Comparison of ENCODE assay signal across 1 cellular context in the genomic region with DNA sequence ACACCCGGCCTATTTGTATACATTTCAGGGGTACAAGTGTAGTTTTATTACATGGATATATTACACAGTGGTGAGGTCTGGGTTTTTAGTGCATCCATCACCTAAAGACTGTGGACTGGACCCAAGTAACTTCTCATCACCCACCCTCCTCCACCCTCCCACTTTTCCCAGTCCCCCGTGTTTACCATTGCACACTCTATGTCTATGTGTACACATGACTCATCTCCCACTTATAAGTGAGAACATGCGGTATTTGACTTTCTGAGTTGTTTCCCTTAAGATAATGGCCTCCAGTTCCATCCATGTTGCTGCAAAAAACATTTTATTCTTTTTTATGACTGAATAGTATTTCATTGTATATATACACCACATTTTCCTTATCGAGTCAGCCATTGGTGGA.
TF ChIP-seq lines count a peak whose summit lies in the region.

No MANE protein-coding gene starts in this region.

TF ChIP-seq in HepG2, 621 proteins besides CTCF, POLR2A, EP300 and RAD21 (continued from another document):
- TF ChIP-seq FOXP1 (IDR thresholded peaks at IDR 0.05) (no peak), FOXP1 (CRISPR knock-in tag; IDR thresholded peaks at IDR 0.05) (0 out of 2 replicates have a peak, but pooled peaks have one; percentile 8), FOXK1 (CRISPR knock-in tag; IDR thresholded peaks at IDR 0.05; ENCODE audit: borderline replicate concordance, low read depth) (peak; percentile 37; the same call in 1 of the 2 replicates), GZF1 (CRISPR knock-in tag; IDR thresholded peaks at IDR 0.05) (no peak), ZNF10 (CRISPR knock-in tag; IDR thresholded peaks at IDR 0.05; ENCODE audit: borderline replicate concordance, low read depth) (no peak), FOXA3 (CRISPR knock-in tag; IDR thresholded peaks at IDR 0.05) (peak; percentile 69), ZNF160 (CRISPR knock-in tag; IDR thresholded peaks at IDR 0.05) (no peak), NCOA1 (CRISPR knock-in tag; IDR thresholded peaks at IDR 0.05) (no peak), ZNF569 (CRISPR knock-in tag; IDR thresholded peaks at IDR 0.05; ENCODE audit: borderline replicate concordance) (no peak), SMAD3 (CRISPR knock-in tag; IDR thresholded peaks at IDR 0.05) (no peak), WIZ (CRISPR knock-in tag; IDR thresholded peaks at IDR 0.05) (no peak)
- TF ChIP-seq, protein P1, sequence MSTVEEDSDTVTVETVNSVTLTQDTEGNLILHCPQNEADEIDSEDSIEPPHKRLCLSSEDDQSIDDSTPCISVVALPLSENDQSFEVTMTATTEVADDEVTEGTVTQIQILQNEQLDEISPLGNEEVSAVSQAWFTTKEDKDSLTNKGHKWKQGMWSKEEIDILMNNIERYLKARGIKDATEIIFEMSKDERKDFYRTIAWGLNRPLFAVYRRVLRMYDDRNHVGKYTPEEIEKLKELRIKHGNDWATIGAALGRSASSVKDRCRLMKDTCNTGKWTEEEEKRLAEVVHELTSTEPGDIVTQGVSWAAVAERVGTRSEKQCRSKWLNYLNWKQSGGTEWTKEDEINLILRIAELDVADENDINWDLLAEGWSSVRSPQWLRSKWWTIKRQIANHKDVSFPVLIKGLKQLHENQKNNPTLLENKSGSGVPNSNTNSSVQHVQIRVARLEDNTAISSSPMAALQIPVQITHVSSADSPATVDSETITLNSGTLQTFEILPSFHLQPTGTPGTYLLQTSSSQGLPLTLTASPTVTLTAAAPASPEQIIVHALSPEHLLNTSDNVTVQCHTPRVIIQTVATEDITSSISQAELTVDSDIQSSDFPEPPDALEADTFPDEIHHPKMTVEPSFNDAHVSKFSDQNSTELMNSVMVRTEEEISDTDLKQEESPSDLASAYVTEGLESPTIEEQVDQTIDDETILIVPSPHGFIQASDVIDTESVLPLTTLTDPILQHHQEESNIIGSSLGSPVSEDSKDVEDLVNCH (CRISPR knock-in tag; IDR thresholded peaks at IDR 0.05): no peak
- TF ChIP-seq, protein P2, sequence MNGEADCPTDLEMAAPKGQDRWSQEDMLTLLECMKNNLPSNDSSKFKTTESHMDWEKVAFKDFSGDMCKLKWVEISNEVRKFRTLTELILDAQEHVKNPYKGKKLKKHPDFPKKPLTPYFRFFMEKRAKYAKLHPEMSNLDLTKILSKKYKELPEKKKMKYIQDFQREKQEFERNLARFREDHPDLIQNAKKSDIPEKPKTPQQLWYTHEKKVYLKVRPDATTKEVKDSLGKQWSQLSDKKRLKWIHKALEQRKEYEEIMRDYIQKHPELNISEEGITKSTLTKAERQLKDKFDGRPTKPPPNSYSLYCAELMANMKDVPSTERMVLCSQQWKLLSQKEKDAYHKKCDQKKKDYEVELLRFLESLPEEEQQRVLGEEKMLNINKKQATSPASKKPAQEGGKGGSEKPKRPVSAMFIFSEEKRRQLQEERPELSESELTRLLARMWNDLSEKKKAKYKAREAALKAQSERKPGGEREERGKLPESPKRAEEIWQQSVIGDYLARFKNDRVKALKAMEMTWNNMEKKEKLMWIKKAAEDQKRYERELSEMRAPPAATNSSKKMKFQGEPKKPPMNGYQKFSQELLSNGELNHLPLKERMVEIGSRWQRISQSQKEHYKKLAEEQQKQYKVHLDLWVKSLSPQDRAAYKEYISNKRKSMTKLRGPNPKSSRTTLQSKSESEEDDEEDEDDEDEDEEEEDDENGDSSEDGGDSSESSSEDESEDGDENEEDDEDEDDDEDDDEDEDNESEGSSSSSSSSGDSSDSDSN (CRISPR knock-in tag; IDR thresholded peaks at IDR 0.05): no peak
- TF ChIP-seq, protein P3, sequence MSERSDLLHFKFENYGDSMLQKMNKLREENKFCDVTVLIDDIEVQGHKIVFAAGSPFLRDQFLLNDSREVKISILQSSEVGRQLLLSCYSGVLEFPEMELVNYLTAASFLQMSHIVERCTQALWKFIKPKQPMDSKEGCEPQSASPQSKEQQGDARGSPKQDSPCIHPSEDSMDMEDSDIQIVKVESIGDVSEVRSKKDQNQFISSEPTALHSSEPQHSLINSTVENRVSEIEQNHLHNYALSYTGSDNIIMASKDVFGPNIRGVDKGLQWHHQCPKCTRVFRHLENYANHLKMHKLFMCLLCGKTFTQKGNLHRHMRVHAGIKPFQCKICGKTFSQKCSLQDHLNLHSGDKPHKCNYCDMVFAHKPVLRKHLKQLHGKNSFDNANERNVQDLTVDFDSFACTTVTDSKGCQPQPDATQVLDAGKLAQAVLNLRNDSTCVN (CRISPR knock-in tag; IDR thresholded peaks at IDR 0.05; ENCODE audit: borderline replicate concordance): no peak
- TF ChIP-seq, protein P4, sequence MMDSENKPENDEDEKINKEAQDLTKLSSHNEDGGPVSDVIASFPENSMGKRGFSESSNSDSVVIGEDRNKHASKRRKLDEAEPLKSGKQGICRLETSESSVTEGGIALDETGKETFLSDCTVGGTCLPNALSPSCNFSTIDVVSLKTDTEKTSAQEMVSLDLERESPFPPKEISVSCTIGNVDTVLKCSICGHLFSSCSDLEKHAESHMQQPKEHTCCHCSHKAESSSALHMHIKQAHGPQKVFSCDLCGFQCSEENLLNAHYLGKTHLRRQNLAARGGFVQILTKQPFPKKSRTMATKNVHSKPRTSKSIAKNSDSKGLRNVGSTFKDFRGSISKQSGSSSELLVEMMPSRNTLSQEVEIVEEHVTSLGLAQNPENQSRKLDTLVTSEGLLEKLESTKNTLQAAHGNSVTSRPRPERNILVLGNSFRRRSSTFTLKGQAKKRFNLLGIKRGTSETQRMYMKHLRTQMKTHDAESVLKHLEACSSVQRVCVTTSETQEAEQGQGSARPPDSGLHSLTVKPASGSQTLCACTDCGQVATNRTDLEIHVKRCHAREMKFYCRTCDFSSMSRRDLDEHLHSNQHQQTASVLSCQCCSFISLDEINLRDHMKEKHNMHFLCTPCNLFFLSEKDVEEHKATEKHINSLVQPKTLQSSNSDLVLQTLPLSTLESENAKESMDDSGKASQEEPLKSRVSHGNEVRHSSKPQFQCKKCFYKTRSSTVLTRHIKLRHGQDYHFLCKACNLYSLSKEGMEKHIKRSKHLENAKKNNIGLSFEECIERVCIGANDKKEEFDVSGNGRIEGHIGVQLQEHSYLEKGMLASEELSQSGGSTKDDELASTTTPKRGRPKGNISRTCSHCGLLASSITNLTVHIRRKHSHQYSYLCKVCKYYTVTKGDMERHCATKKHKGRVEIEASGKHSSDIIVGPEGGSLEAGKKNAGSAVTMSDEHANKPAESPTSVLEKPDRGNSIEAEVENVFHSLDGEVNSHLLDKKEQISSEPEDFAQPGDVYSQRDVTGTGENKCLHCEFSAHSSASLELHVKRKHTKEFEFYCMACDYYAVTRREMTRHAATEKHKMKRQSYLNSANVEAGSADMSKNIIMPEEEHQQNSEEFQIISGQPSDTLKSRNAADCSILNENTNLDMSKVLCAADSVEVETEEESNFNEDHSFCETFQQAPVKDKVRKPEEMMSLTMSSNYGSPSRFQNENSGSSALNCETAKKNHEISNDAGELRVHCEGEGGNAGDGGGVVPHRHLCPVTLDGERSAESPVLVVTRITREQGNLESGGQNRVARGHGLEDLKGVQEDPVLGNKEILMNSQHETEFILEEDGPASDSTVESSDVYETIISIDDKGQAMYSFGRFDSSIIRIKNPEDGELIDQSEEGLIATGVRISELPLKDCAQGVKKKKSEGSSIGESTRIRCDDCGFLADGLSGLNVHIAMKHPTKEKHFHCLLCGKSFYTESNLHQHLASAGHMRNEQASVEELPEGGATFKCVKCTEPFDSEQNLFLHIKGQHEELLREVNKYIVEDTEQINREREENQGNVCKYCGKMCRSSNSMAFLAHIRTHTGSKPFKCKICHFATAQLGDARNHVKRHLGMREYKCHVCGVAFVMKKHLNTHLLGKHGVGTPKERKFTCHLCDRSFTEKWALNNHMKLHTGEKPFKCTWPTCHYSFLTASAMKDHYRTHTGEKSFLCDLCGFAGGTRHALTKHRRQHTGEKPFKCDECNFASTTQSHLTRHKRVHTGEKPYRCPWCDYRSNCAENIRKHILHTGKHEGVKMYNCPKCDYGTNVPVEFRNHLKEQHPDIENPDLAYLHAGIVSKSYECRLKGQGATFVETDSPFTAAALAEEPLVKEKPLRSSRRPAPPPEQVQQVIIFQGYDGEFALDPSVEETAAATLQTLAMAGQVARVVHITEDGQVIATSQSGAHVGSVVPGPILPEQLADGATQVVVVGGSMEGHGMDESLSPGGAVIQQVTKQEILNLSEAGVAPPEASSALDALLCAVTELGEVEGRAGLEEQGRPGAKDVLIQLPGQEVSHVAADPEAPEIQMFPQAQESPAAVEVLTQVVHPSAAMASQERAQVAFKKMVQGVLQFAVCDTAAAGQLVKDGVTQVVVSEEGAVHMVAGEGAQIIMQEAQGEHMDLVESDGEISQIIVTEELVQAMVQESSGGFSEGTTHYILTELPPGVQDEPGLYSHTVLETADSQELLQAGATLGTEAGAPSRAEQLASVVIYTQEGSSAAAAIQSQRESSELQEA (CRISPR knock-in tag; IDR thresholded peaks at IDR 0.05; ENCODE audit: not compliant biosample characterization): no peak
